ENCODE assay signal across 17 cellular contexts in the genomic region with DNA sequence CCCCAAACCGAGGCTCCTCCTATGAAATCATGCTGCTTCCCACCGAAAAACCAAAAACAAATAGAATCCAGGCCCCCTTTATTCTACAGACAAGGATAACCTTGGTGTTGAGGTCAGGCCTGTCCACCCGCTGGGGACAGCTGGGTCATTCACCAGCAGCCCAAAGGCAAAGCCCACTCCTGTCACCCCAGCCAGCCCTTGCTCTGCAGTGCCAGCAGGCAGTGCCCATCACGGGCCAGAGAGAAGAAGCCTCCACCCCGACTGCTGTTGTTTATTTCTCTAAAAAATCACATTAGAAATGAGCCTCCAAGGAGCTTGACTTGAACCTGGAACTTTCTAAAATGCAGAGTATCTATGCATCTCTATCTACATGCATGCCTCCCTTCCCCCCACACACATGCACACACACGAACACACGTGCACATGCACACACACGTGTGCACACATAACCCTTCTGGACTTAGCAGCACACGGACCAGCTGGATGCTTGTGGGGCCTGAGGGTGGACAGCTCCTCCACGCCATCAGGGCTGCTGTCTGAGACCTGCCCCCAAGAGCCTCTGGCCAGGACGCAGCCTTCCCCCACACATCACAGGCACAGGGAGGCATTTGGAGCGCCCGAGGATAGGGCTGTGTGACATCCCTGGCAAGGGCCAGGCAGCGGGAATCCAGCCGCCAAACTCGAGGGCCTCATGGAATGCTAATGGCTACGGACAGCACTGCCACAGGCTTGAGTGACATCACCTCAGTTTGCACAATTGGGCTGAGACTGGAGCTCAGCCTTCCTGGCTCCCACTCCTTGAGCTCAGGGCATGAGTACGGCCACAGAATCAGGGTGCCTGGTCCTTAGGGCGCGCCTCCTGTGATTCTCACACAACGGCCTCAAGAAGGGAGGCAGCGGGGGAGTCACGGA. TPM values are rescaled to one million over a fixed set of nuclear protein-coding genes. Genes with fewer than 3 reads are reported as not detected.
DNase-seq lines count a peak whose midpoint lies in the region; ATAC-seq, FAIRE-seq and TF ChIP-seq lines count a peak whose summit lies in the region.
"Had no signal": no experiment of that assay in that cellular context is flagged by ENCODE, and none has a peak within 500 bp of the region (broad histone marks: within the 10 kb centered on the region; RNA-seq: fewer than 3 reads in every experiment).

No MANE protein-coding gene starts in this region.

- no peaks in the 10 kb centered on the region for H3K9me3 ChIP-seq in K562 (replicated peaks; ENCODE audit: control insufficient read depth, insufficient read depth, low read depth, low read length)
- H3K9me3 ChIP-seq in left lung: no peaks in the 10 kb centered on the region
- H3K9me3 ChIP-seq in stomach: no peaks in the 10 kb centered on the region
- H3K9me3 ChIP-seq: BLaER1, MG63, pancreas had no signal

- CTCF ChIA-PET in K562 (lab: Yijun Ruan, JAX; ENCODE audit: low intra/inter-chr PET ratio): no interaction called here

- TF ChIP-seq RAD21 in K562 (CRISPR knock-in tag; conservative IDR thresholded peaks at IDR 0.05 in 1 of 2, IDR thresholded peaks at IDR 0.05 in 1 of 2): no peak

- H4K20me1 ChIP-seq in K562 (replicated peaks; ENCODE audit: control insufficient read depth, insufficient read depth, low read length): peaks cover 34% of the 10 kb centered on the region

- no peaks in the 10 kb centered on the region for H3K27me3 Mint-ChIP-seq in stimulated activated naive CD8-positive, alpha-beta T cell treated with anti-CD3 and anti-CD28 coated beads, Interleukin-15, amount 100 ng/mL, for 72 hours
- H3K27me3 Mint-ChIP-seq: activated CD4-positive, alpha-beta memory T cell treated with anti-CD3 and anti-CD28 coated beads, Interleukin-2, amount 10 ng/mL, durations not matched to agents 7 days and 5 days had no signal

- no peak overlapping the region for H3K9ac ChIP-seq in K562 (ENCODE audit: insufficient read depth in 1 of 2, low read depth in 2 of 2, low read length in 2 of 2)
- H3K9ac ChIP-seq: BLaER1 had no signal

- in situ Hi-C loops in K562 (cut with MboI): no loop called here

- no TSS peak for BruUV-seq in K562 (replicated peaks; lab: Mats Ljungman, UMichigan)

- TF ChIP-seq POLR2A in K562 (conservative IDR thresholded peaks at IDR 0.05) (no peak), stomach (IDR thresholded peaks at IDR 0.05) (no peak)

- H3K27ac ChIP-seq in K562 (ENCODE audit: extremely low read depth, low read depth, low read length): no peak overlapping the region
- no peak overlapping the region for H3K27ac ChIP-seq in left lung
- H3K27ac ChIP-seq in stomach: no peak overlapping the region
- H3K27ac ChIP-seq: BLaER1, pancreas had no signal

- intact Hi-C loops in K562 (cut with micrococcal nuclease): no loop called here
- intact Hi-C loops in left lung (cut with DNase I): no loop called here
- intact Hi-C loops in stomach (cut with DNase I; ENCODE audit: low total_unique reads): no loop called here

- H3K36me3 ChIP-seq in K562 (ENCODE audit: control insufficient read depth, insufficient read depth, low read length): no peaks in the 10 kb centered on the region
- no peaks in the 10 kb centered on the region for H3K36me3 ChIP-seq in left lung
- peaks cover 0 to 10% (median 5%) of the 10 kb centered on the region in 4 donors for H3K36me3 ChIP-seq in stomach
- H3K36me3 ChIP-seq: BLaER1, MG63, pancreas had no signal

- DNase-seq in EL: peak; percentile 6
- no peak for DNase-seq in K562 (ENCODE audit: extremely low read depth in 1 of 4, low spot score in 3 of 4)
- peak in 1 of 2 donors; percentile 78 for DNase-seq in left lung
- peak; percentile 60 for DNase-seq in retina
- DNase-seq in stomach: no peak
- DNase-seq in LoVo (ENCODE audit: low spot score): no peak
- no peak for DNase-seq in SIG-M5 treated with dmso at 0.1 percent for 504 hours (lab: John Stamatoyannopoulos, UW; ENCODE audit: unreplicated experiment)
- no peak for DNase-seq in stimulated activated naive CD8-positive, alpha-beta T cell treated with anti-CD3 and anti-CD28 coated beads, Interleukin-15, amount 100 ng/mL, for 72 hours
- DNase-seq: activated CD4-positive, alpha-beta memory T cell treated with anti-CD3 and anti-CD28 coated beads, Interleukin-2, amount 10 ng/mL, durations not matched to agents 7 days and 5 days; MG63; NCI-H2029; NCI-H524 treated with DMSO at 0.1 percent for 48 hours; OCI-M1; stimulated activated CD4-positive, alpha-beta T cell treated with anti-CD3 and anti-CD28 coated beads, Interleukin-12 subunit alpha, Interleukin-12 subunit beta, amount 100 ng/mL, for 4 hours had no signal

- POLR2A ChIA-PET in K562 (lab: Yijun Ruan, JAX): interaction anchor here (1.1 kb wide), 2 partner anchors 16 to 35 kb away, joined by 3 to 4 read pairs; no protein-coding TSS in a partner anchor

- no peak overlapping the region for H3K4me2 ChIP-seq in K562 (ENCODE audit: insufficient read depth, low read length)
- H3K4me2 ChIP-seq: BLaER1 had no signal

- TF ChIP-seq CTCF in K562 (IDR thresholded peaks at IDR 0.05 in 2 of 3, conservative IDR thresholded peaks at IDR 0.05 in 1 of 3; ENCODE audit: insufficient read depth in 2 of 3, low read depth in 1 of 3, low read length in 3 of 3) (no peak), left lung (IDR thresholded peaks at IDR 0.05) (no peak), stomach (IDR thresholded peaks at IDR 0.05) (no peak)

- H3K27ac Mint-ChIP-seq in stimulated activated naive CD8-positive, alpha-beta T cell treated with anti-CD3 and anti-CD28 coated beads, Interleukin-15, amount 100 ng/mL, for 72 hours: no peak overlapping the region
- H3K27ac Mint-ChIP-seq: activated CD4-positive, alpha-beta memory T cell treated with anti-CD3 and anti-CD28 coated beads, Interleukin-2, amount 10 ng/mL, durations not matched to agents 7 days and 5 days; activated T-helper 2 cell treated with anti-CD3 and anti-CD28 coated beads, Interferon-gamma antibody, Interleukin-2, Interleukin-4, amounts not matched to agents 10 μg/mL and 5 μg/mL and 100 μg/mL, durations not matched to agents 14 hours and 24 hours and 36 hours had no signal

- H3K4me1 ChIP-seq in K562 (replicated peaks in 1 of 2; ENCODE audit: control insufficient read depth in 2 of 2, insufficient read depth in 2 of 2, low read length in 2 of 2) (peaks cover 0 to 8% of the 10 kb centered on the region in 2 experiments; a peak in 1 of 5 replicates), left lung (peaks cover 13 to 41% of the 10 kb centered on the region in 2 donors), stomach (peaks cover 21 to 45% (median 36%) of the 10 kb centered on the region in 4 donors)

- peak; percentile 11; the same call in 2 of the 3 replicates for ATAC-seq in K562
- peak; percentile 33 for ATAC-seq in left lung
- no peak for ATAC-seq in stimulated activated naive CD8-positive, alpha-beta T cell treated with anti-CD3 and anti-CD28 coated beads, Interleukin-15, amount 100 ng/mL, for 72 hours
- ATAC-seq: pancreas had no signal

- H2AFZ ChIP-seq in K562 (ENCODE audit: low read depth, low read length): no peak overlapping the region

- H3K4me3 ChIP-seq in K562: no peak overlapping the region
- H3K4me3 ChIP-seq in left lung: no peak overlapping the region
- no peak overlapping the region for H3K4me3 ChIP-seq in stomach
- H3K4me3 ChIP-seq: BLaER1, MG63, pancreas had no signal

- H3K79me2 ChIP-seq in K562 (ENCODE audit: control insufficient read depth, insufficient read depth, low read length): no peaks in the 10 kb centered on the region

- H3K9me3 Mint-ChIP-seq in stimulated activated naive CD8-positive, alpha-beta T cell treated with anti-CD3 and anti-CD28 coated beads, Interleukin-15, amount 100 ng/mL, for 72 hours: no peaks in the 10 kb centered on the region
- H3K9me3 Mint-ChIP-seq: activated CD4-positive, alpha-beta memory T cell treated with anti-CD3 and anti-CD28 coated beads, Interleukin-2, amount 10 ng/mL, durations not matched to agents 7 days and 5 days; activated T-helper 2 cell treated with anti-CD3 and anti-CD28 coated beads, Interferon-gamma antibody, Interleukin-2, Interleukin-4, amounts not matched to agents 10 μg/mL and 5 μg/mL and 100 μg/mL, durations not matched to agents 14 hours and 24 hours and 36 hours had no signal

- no peaks in the 10 kb centered on the region for H3K9me1 ChIP-seq in K562 (ENCODE audit: control insufficient read depth, insufficient read depth, low read length)

- peaks cover 61% of the 10 kb centered on the region for H3K4me1 Mint-ChIP-seq in stimulated activated naive CD8-positive, alpha-beta T cell treated with anti-CD3 and anti-CD28 coated beads, Interleukin-15, amount 100 ng/mL, for 72 hours

- 1% methylated on average over 23 of the region's 23 CpGs for WGBS in K562 (ENCODE audit: insufficient coverage, low coverage, missing lambda C conversion rate)
- WGBS in stomach, 5 donors: 73 to 79% (median 74%) methylated on average over 19 to 23 of the region's 23 CpGs

- H3K4me3 Mint-ChIP-seq in stimulated activated naive CD8-positive, alpha-beta T cell treated with anti-CD3 and anti-CD28 coated beads, Interleukin-15, amount 100 ng/mL, for 72 hours: no peak overlapping the region
- H3K4me3 Mint-ChIP-seq: activated CD4-positive, alpha-beta memory T cell treated with anti-CD3 and anti-CD28 coated beads, Interleukin-2, amount 10 ng/mL, durations not matched to agents 7 days and 5 days had no signal

- H3K27me3 ChIP-seq in K562 (ENCODE audit: control insufficient read depth in 2 of 2, insufficient read depth in 2 of 2, low read length in 2 of 2) (peaks cover 80 to 99% of the 10 kb centered on the region in 2 experiments), left lung (no peaks in the 10 kb centered on the region), stomach (no peaks in the 10 kb centered on the region)
- H3K27me3 ChIP-seq: BLaER1, MG63, pancreas had no signal

- TF ChIP-seq EP300 in K562 (IDR thresholded peaks at IDR 0.05; ENCODE audit: low read length) (no peak), stomach (IDR thresholded peaks at IDR 0.05) (no peak)

- no peak for FAIRE-seq in K562 (lab: Jason Lieb, UNC)
- FAIRE-seq: pancreas had no signal

RNA-seq across cellular contexts. Expression of gene PRKAG2, which starts 22.8 kb away (rescaled TPM):
- 7.2 and 11.4 TPM in 2 replicates for total RNA-seq in K562 (2011; cell fraction: chromatin; rRNA removed; ENCODE audit: low replicate concordance)
- 2.8 and 4.7 TPM in 2 replicates for total RNA-seq in K562 (2011; cell fraction: nucleolus; rRNA removed)
- 4.8 and 6.9 TPM in 2 replicates for total RNA-seq in K562 (2011; cell fraction: nucleoplasm; rRNA removed)
- total RNA-seq in K562 (2014; rRNA removed) (3.1 TPM in 2 replicates), K562 (2014; rRNA removed; fragmentation: Illumina TruSeq; extraction: Trizol) (3.3 and 3.9 TPM in 2 replicates), K562 (2015; rRNA removed; fragmentation: Illumina TruSeq; extraction: Trizol) (1.8 and 2.8 TPM in 2 replicates), K562 (2021) (3.6 and 5.0 TPM in 2 replicates), left lung (10 to 100 TPM; 23.3 to 34.6 TPM), stomach (100 to 1,000 TPM in 1 of 5 donors, 10 to 100 TPM in 4; 56.7 to 302 (median 70.3) TPM)
- polyA plus RNA-seq in K562 (2011; rRNA removed) (3.8 and 5.6 TPM in 2 replicates), K562 (2014; fragmentation: Illumina TruSeq; extraction: Trizol) (3.2 and 4.0 TPM in 2 replicates), K562 (2014; fragmentation: Nextera tagmentation; extraction: Ambion mirVana) (1 to 10 TPM in 1 of 2 experiments, under 1 TPM in 1; 0.99 to 1.1 TPM), K562 (2014; rRNA removed) (3.5 and 3.6 TPM in 2 replicates), stomach (10 to 100 TPM; 19.9 to 27.9 (median 26.3) TPM)
- 1.3 and 1.8 TPM in 2 replicates for polyA plus RNA-seq in K562 (2011; cell fraction: cytosol; rRNA removed)
- polyA plus RNA-seq in K562 (2011; cell fraction: nucleus; rRNA removed): 3.0 and 4.6 TPM in 2 replicates
- 2.3 and 2.7 TPM in 2 replicates for polyA plus RNA-seq in K562 (2012)
- polyA minus RNA-seq in K562 (2011; rRNA and poly(A)+ RNA removed): 4.2 and 6.0 TPM in 2 replicates
- 2.1 TPM in 1 of 2 replicates, not detected in the other for polyA minus RNA-seq in K562 (2011; cell fraction: cytosol; rRNA and poly(A)+ RNA removed)
- polyA minus RNA-seq in K562 (2011; cell fraction: nucleus; rRNA and poly(A)+ RNA removed): 2.4 and 2.7 TPM in 2 replicates

Comparison
In these comparisons a context has a peak if more than half of its experiments do, and no peak if none do; other contexts are left out.
1. DNase-seq: peak in EL (single experiment) and retina (single experiment); none in K562 (0 of 4), stomach (single experiment), LoVo (single experiment), SIG-M5 treated with dmso at 0.1 percent for 504 hours (single experiment) and stimulated activated naive CD8-positive, alpha-beta T cell treated with anti-CD3 and anti-CD28 coated beads, Interleukin-15, amount 100 ng/mL, for 72 hours (0 of 2).